ENCODE assay signal across 8 cellular contexts in the genomic region with DNA sequence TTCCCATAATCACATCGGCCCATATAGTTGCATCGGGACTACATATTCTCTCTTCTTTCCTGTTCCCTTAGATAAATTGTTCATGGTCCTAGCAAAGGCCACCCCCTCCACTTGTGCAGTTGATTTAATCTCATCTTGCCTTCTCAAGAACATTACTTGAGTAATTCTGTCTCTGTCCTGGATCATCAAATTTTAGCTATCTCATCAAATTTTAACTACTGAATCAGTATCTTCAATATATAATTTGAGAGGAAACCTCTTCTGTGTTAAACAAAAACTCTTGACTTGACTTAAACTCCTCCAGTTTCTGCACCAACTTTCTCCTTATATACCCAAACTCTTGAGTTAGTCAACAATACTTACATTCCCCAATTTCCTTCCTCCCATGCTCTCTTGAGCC. TPM values are rescaled to one million over a fixed set of nuclear protein-coding genes. Genes with fewer than 3 reads are reported as not detected.
"Had no signal": no experiment of that assay in that cellular context is flagged by ENCODE, and none has a peak within 500 bp of the region (broad histone marks: within the 10 kb centered on the region; RNA-seq: fewer than 3 reads in every experiment).

No MANE protein-coding gene starts in this region.

- DNase-seq: GDM1, GF-D8 had no signal

- FAIRE-seq: G401.6, GM12878, GM12891, GM12892, GM18507, GM19239 had no signal

- H3K4me3 ChIP-seq: GM12878 had no signal

- ATAC-seq: GM12878 had no signal

RNA-seq across cellular contexts. Expression of a gene that starts 4.2 kb away (rescaled TPM):
- total RNA-seq: GM12878 had no signal
- polyA plus RNA-seq: GM12878 had no signal

RNA-seq across cellular contexts. Expression of a gene that starts 18.9 kb away (rescaled TPM):
- total RNA-seq: GM12878 had no signal
- polyA plus RNA-seq: GM12878 had no signal

RNA-seq across cellular contexts. Expression of a gene that starts 19.7 kb away (rescaled TPM):
- total RNA-seq: GM12878 had no signal
- polyA plus RNA-seq: GM12878 had no signal
